In genomic region chr7:144835668-144836544, GRCh38 we compare ENCODE assay signal across 8 cellular contexts. TPM values are rescaled to one million over a fixed set of nuclear protein-coding genes. Genes with fewer than 3 reads are reported as not detected.
DNase-seq lines count a peak whose midpoint lies in the region; ATAC-seq and TF ChIP-seq lines count a peak whose summit lies in the region.

TPK1 (minus strand) TSS chr7:144836053; CDS start chr7:144835602, 451 bp downstream.

- H3K4me3 Mint-ChIP-seq in activated naive CD8-positive, alpha-beta T cell treated with anti-CD3 and anti-CD28 coated beads, Interleukin-2, amount 10 ng/mL, durations not matched to agents 7 days and 5 days, result peak within 1 kb of the TSS; percentile 98
- peak within 1 kb of the TSS; percentile 93 for H3K4me3 Mint-ChIP-seq in osteocyte (ENCODE audit: unreplicated experiment)

- intact Hi-C loops in head of caudate nucleus (cut with DNase I), result no loop called here

- peaks cover 16% of the 10 kb centered on the region for H3K9me3 Mint-ChIP-seq in activated naive CD8-positive, alpha-beta T cell treated with anti-CD3 and anti-CD28 coated beads, Interleukin-2, amount 10 ng/mL, durations not matched to agents 7 days and 5 days
- peaks cover 4% of the 10 kb centered on the region for H3K9me3 Mint-ChIP-seq in osteocyte (ENCODE audit: unreplicated experiment)

- H3K9me3 ChIP-seq in SU-DHL-6 (ENCODE audit: insufficient read depth, low read length), result no peaks in the 10 kb centered on the region
- H3K9me3 ChIP-seq in thymus (ENCODE audit: control insufficient read depth), result no peaks in the 10 kb centered on the region

- H3K4me1 ChIP-seq in thymus (ENCODE audit: control insufficient read depth, insufficient read depth, low read length), result peaks cover 5% of the 10 kb centered on the region

- H3K27ac Mint-ChIP-seq in activated naive CD8-positive, alpha-beta T cell treated with anti-CD3 and anti-CD28 coated beads, Interleukin-2, amount 10 ng/mL, durations not matched to agents 7 days and 5 days, result peak within 1 kb of the TSS; percentile 99
- peak within 1 kb of the TSS; percentile 91 for H3K27ac Mint-ChIP-seq in osteocyte (ENCODE audit: unreplicated experiment)

- peaks cover 20% of the 10 kb centered on the region for H3K4me1 Mint-ChIP-seq in activated naive CD8-positive, alpha-beta T cell treated with anti-CD3 and anti-CD28 coated beads, Interleukin-2, amount 10 ng/mL, durations not matched to agents 7 days and 5 days
- H3K4me1 Mint-ChIP-seq in osteocyte (ENCODE audit: unreplicated experiment), result peaks cover 8% of the 10 kb centered on the region

- POLR2A ChIA-PET in activated naive CD8-positive, alpha-beta T cell treated with anti-CD3 and anti-CD28 coated beads, Interleukin-2, amount 10 ng/mL, durations not matched to agents 7 days and 5 days (lab: Charles Lee), result interaction anchor here (0.7 to 4.4 kb wide), 10 partner anchors 9 to 97 kb away, joined by 3 to 96 read pairs (median 8); no protein-coding TSS in a partner anchor

- no peaks in the 10 kb centered on the region for H4K20me1 ChIP-seq in SU-DHL-6 (ENCODE audit: low read depth, low read length)

- TF ChIP-seq CTCF in GM10266 (IDR thresholded peaks at IDR 0.05; ENCODE audit: control insufficient read depth, insufficient read depth, low read depth, missing control alignments) (peak; percentile 17), SU-DHL-6 (IDR thresholded peaks at IDR 0.05; ENCODE audit: insufficient read depth, low read length, poor library complexity, severe bottlenecking) (no peak), osteocyte (IDR thresholded peaks at IDR 0.05) (peak; percentile 14)

- no peaks in the 10 kb centered on the region for H3K79me2 ChIP-seq in SU-DHL-6 (ENCODE audit: insufficient read depth, low read length)

- peaks cover 13% of the 10 kb centered on the region for H3K36me3 Mint-ChIP-seq in activated naive CD8-positive, alpha-beta T cell treated with anti-CD3 and anti-CD28 coated beads, Interleukin-2, amount 10 ng/mL, durations not matched to agents 7 days and 5 days
- no peaks in the 10 kb centered on the region for H3K36me3 Mint-ChIP-seq in osteocyte (ENCODE audit: unreplicated experiment)

- no peaks in the 10 kb centered on the region for H3F3A ChIP-seq in SU-DHL-6 (ENCODE audit: insufficient read depth)

- no peaks in the 10 kb centered on the region for H3K27me3 Mint-ChIP-seq in activated naive CD8-positive, alpha-beta T cell treated with anti-CD3 and anti-CD28 coated beads, Interleukin-2, amount 10 ng/mL, durations not matched to agents 7 days and 5 days
- no peaks in the 10 kb centered on the region for H3K27me3 Mint-ChIP-seq in osteocyte (ENCODE audit: unreplicated experiment)

- H3K4me2 ChIP-seq in SU-DHL-6 (ENCODE audit: low read depth, low read length, poor library complexity, severe bottlenecking), result peak within 1 kb of the TSS; percentile 84

- H2AFZ ChIP-seq in SU-DHL-6 (ENCODE audit: low read depth, low read length, severe bottlenecking), result peak within 1 kb of the TSS; percentile 99

- H3K27ac ChIP-seq in SU-DHL-6 (ENCODE audit: low read depth, low read length), result peak within 1 kb of the TSS; percentile 51
- H3K27ac ChIP-seq in thymus (ENCODE audit: low read depth), result peak within 1 kb of the TSS; percentile 95

- peak; percentile 87 for ATAC-seq in HG02571 (IDR thresholded peaks at IDR 0.05; ENCODE audit: unreplicated experiment)
- ATAC-seq in activated naive CD8-positive, alpha-beta T cell treated with anti-CD3 and anti-CD28 coated beads, Interleukin-2, amount 10 ng/mL, durations not matched to agents 7 days and 5 days (ENCODE audit: low read depth), result peak; percentile 91

- DNase-seq in GM10266 (ENCODE audit: extremely low spot score), result peak; percentile 92
- DNase-seq in NCI-H1048 (lab: John Stamatoyannopoulos, UW), result peak; percentile 65
- DNase-seq in activated naive CD8-positive, alpha-beta T cell treated with anti-CD3 and anti-CD28 coated beads, Interleukin-2, amount 10 ng/mL, durations not matched to agents 7 days and 5 days, result peak; percentile 93
- peak; percentile 71 to 97 (median 91) for DNase-seq in head of caudate nucleus
- DNase-seq in osteocyte (ENCODE audit: extremely low spot score, unreplicated experiment), result peak; percentile 96

- no peaks in the 10 kb centered on the region for H3K36me3 ChIP-seq in SU-DHL-6 (ENCODE audit: low read length)
- no peaks in the 10 kb centered on the region for H3K36me3 ChIP-seq in thymus (ENCODE audit: control insufficient read depth, insufficient read depth)

- H3K9ac ChIP-seq in SU-DHL-6 (ENCODE audit: low read length), result peak within 1 kb of the TSS; percentile 74

- H3K27me3 ChIP-seq in SU-DHL-6 (ENCODE audit: low read length) (no peaks in the 10 kb centered on the region), thymus (ENCODE audit: control insufficient read depth, insufficient read depth) (no peaks in the 10 kb centered on the region)

- WGBS in thymus, result 9% methylated on average over 81 of the region's 81 CpGs

- no peaks in the 10 kb centered on the region for H3K9me2 ChIP-seq in SU-DHL-6 (replicated peaks; ENCODE audit: insufficient read depth, low read length)

- H3K4me3 ChIP-seq in SU-DHL-6 (ENCODE audit: insufficient read depth, low read length, poor library complexity, severe bottlenecking), result peak within 1 kb of the TSS; percentile 84
- peak within 1 kb of the TSS; percentile 86 for H3K4me3 ChIP-seq in thymus (ENCODE audit: low read length)

RNA-seq across cellular contexts. Expression of gene TPK1, which starts in this region (rescaled TPM):
- 10 to 100 TPM; 17.7 to 21.0 TPM for total RNA-seq in activated naive CD8-positive, alpha-beta T cell treated with anti-CD3 and anti-CD28 coated beads, Interleukin-2, amount 10 ng/mL, durations not matched to agents 7 days and 5 days
- 4.2 and 5.6 TPM in 2 replicates for total RNA-seq in osteocyte
- 7.4 TPM for polyA plus RNA-seq in thymus

Comparison
In these comparisons a context has a peak if more than half of its experiments do, and no peak if none do; other contexts are left out.
1. Peak in every context shown above with its lines: DNase-seq, ATAC-seq, H3K4me3 ChIP-seq and H3K27ac ChIP-seq.